ENCODE assay signal across 15 cellular contexts in genomic region chr11:126518130-126518995, GRCh38.
DNase-seq lines count a peak whose midpoint lies in the region; ATAC-seq and TF ChIP-seq lines count a peak whose summit lies in the region.
"Had no signal": no experiment of that assay in that cellular context is flagged by ENCODE, and none has a peak within 500 bp of the region (broad histone marks: within the 10 kb centered on the region; RNA-seq: fewer than 3 reads in every experiment).

No MANE protein-coding gene starts in this region.

- H3K9me3 ChIP-seq in right atrium auricular region (no peaks in the 10 kb centered on the region), upper lobe of right lung (no peaks in the 10 kb centered on the region)
- H3K9me3 ChIP-seq: SJSA1 had no signal

- H3K18ac ChIP-seq in mesendoderm (ENCODE audit: low read length) = no peak overlapping the region

- H2BK15ac ChIP-seq in mesendoderm (replicated peaks; ENCODE audit: low read depth) = no peak overlapping the region

- no peak overlapping the region for H3K56ac ChIP-seq in mesendoderm (ENCODE audit: low read length)

- H3K9ac ChIP-seq in mesendoderm (ENCODE audit: low read length) = no peak overlapping the region

- H3K4me3 ChIP-seq in right atrium auricular region (no peak overlapping the region), mesendoderm (ENCODE audit: low read length) (no peak overlapping the region), upper lobe of right lung (no peak overlapping the region)
- H3K4me3 ChIP-seq: K562, SJSA1 had no signal

- peak overlapping the region; percentile 24 for H3K23ac ChIP-seq in mesendoderm (ENCODE audit: low read length)

- H4K5ac ChIP-seq in mesendoderm (ENCODE audit: low read length) = no peak overlapping the region

- WGBS in mesendoderm (ENCODE audit: extremely low coverage, insufficient coverage, low lambda C conversion rate) = no CpG with 5 or more reads among the region's 19 CpGs

- H3K4me1 ChIP-seq in right atrium auricular region = no peaks in the 10 kb centered on the region
- no peaks in the 10 kb centered on the region for H3K4me1 ChIP-seq in mesendoderm (ENCODE audit: control insufficient read depth, low read depth, low read length)
- H3K4me1 ChIP-seq in upper lobe of right lung = no peaks in the 10 kb centered on the region
- H3K4me1 ChIP-seq: SJSA1 had no signal

- H3K4me2 ChIP-seq in mesendoderm (ENCODE audit: low read length) = no peak overlapping the region

- H2BK5ac ChIP-seq in mesendoderm (ENCODE audit: low read length) = no peak overlapping the region

- intact Hi-C loops in left ventricle myocardium superior (cut with micrococcal nuclease) (no loop called here), upper lobe of right lung (cut with DNase I) (no loop called here)

- no peaks in the 10 kb centered on the region for H3K36me3 ChIP-seq in right atrium auricular region
- no peaks in the 10 kb centered on the region for H3K36me3 ChIP-seq in mesendoderm (ENCODE audit: control insufficient read depth, insufficient read depth, low read length)
- H3K36me3 ChIP-seq in upper lobe of right lung = no peaks in the 10 kb centered on the region
- H3K36me3 ChIP-seq: SJSA1 had no signal

- no peaks in the 10 kb centered on the region for H3K79me2 ChIP-seq in mesendoderm (ENCODE audit: control insufficient read depth, insufficient read depth, low read length)

- H3K79me1 ChIP-seq in mesendoderm (ENCODE audit: low read length) = no peaks in the 10 kb centered on the region

- H2AK5ac ChIP-seq in mesendoderm (ENCODE audit: low read length) = no peak overlapping the region

- DNase-seq in left ventricle myocardium superior = no peak
- no peak for DNase-seq in right atrium auricular region (ENCODE audit: low spot score)
- DNase-seq in mesendoderm = no peak
- DNase-seq in upper lobe of right lung = peak; percentile 46
- DNase-seq in NCI-H1417 (lab: John Stamatoyannopoulos, UW) = no peak
- no peak for DNase-seq in kidney tubule cell (ENCODE audit: low spot score)
- DNase-seq: DMS53, HCEC 1CT, NCI-H1417 treated with DMSO at 0.1 percent for 48 hours, NCI-H2081 treated with DMSO at 0.1 percent for 48 hours had no signal

- no peaks in the 10 kb centered on the region for H3K27me3 ChIP-seq in right atrium auricular region
- no peaks in the 10 kb centered on the region for H3K27me3 ChIP-seq in mesendoderm (ENCODE audit: insufficient read depth, low read length, poor library complexity)
- no peaks in the 10 kb centered on the region for H3K27me3 ChIP-seq in upper lobe of right lung
- H3K27me3 ChIP-seq: SJSA1 had no signal

- no peak overlapping the region for H3K27ac ChIP-seq in right atrium auricular region
- no peak overlapping the region for H3K27ac ChIP-seq in mesendoderm (ENCODE audit: low read depth, low read length)
- no peak overlapping the region for H3K27ac ChIP-seq in upper lobe of right lung
- H3K27ac ChIP-seq: RWPE1, SJSA1 had no signal

- no peak overlapping the region for H2BK120ac ChIP-seq in mesendoderm (ENCODE audit: low read depth, low read length)

- ATAC-seq in left ventricle myocardium superior (peak; percentile 34), SK-N-SH treated with all-trans-retinoic acid at 6 μM for 48 hours (peak; percentile 30; the same call in 1 of the 3 replicates), upper lobe of right lung (no peak), GM18873 (IDR thresholded peaks at IDR 0.05; ENCODE audit: low FRiP score, unreplicated experiment) (no peak)
- ATAC-seq: K562 had no signal

- H3K4ac ChIP-seq in mesendoderm (ENCODE audit: low read depth, low read length) = no peak overlapping the region

- TF ChIP-seq CTCF in right atrium auricular region (IDR thresholded peaks at IDR 0.05) (no peak), upper lobe of right lung (IDR thresholded peaks at IDR 0.05) (no peak)

- H4K8ac ChIP-seq in mesendoderm (ENCODE audit: low read depth, low read length) = no peak overlapping the region

TF ChIP-seq in SK-N-SH treated with all-trans-retinoic acid at 6 μM for 48 hours, 23 proteins besides CTCF, POLR2A, EP300 and RAD21:
- no peak for TF ChIP-seq SNAI2 (CRISPR knock-in tag; IDR thresholded peaks at IDR 0.05)
- no peak for TF ChIP-seq PPARA (CRISPR knock-in tag; IDR thresholded peaks at IDR 0.05; ENCODE audit: borderline replicate concordance)
- TF ChIP-seq ZFP30 (CRISPR knock-in tag; IDR thresholded peaks at IDR 0.05) = no peak
- no peak for TF ChIP-seq GLIS3 (CRISPR knock-in tag; IDR thresholded peaks at IDR 0.05)
- TF ChIP-seq POU6F1 (CRISPR knock-in tag; IDR thresholded peaks at IDR 0.05; ENCODE audit: borderline replicate concordance, low read depth) = no peak
- TF ChIP-seq TOX (CRISPR knock-in tag; IDR thresholded peaks at IDR 0.05; ENCODE audit: borderline replicate concordance) = no peak
- TF ChIP-seq TSHZ2 (CRISPR knock-in tag; IDR thresholded peaks at IDR 0.05) = no peak
- peak; percentile 64; the same call in 1 of the 2 replicates for TF ChIP-seq TCF4 (CRISPR knock-in tag; IDR thresholded peaks at IDR 0.05; ENCODE audit: borderline replicate concordance)
- no peak for TF ChIP-seq CSDC2 (CRISPR knock-in tag; IDR thresholded peaks at IDR 0.05)

Comparison
In these comparisons a context has a peak if more than half of its experiments do, and no peak if none do; other contexts are left out.
1. ATAC-seq: peak in left ventricle myocardium superior (single experiment) and SK-N-SH treated with all-trans-retinoic acid at 6 μM for 48 hours (single experiment); none in upper lobe of right lung (single experiment) and GM18873 (single experiment).